ENCODE assay signal across 25 cellular contexts in the genomic region with DNA sequence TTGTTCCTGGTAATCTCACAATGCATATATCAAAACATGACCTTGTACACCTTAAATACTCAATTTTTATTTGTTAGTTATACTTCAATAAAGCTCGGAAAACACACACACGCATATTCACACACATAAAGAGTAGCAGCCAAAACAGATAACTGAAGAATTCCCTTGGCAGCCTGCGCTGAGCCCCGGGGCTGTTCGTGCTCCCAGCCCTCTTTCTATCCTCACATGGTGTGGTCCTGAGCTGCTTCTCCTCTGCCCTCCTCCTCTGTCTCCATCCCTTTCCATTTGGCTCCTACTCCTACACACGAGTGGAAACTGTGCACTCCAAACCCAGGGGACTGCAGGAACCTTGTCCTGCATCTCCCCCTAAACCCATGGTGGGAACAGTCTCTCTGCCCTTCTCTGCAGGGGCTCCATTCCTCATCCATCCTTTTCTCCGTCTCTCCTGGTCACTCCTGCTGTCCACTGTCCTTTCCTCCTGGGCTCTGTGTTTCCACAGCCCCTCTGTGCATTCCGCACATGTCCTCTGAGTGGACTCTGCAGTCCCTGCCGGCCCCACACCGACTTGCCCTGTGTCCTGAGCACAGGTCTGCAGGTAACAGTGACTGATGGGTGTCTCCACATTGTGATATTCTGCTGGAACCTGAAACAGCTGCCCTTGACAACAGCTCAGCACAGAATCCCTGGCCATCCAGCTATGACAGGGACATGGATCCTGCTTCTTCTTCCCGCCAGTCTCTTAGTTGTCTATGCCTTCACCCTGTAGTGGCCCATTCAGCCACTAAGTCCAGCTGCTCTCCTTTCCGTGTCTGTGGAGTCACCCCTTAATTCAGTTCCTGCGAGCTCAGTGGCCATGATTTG.
DNase-seq lines count a peak whose midpoint lies in the region; ATAC-seq, FAIRE-seq and TF ChIP-seq lines count a peak whose summit lies in the region.
"Had no signal": no experiment of that assay in that cellular context is flagged by ENCODE, and none has a peak within 500 bp of the region (broad histone marks: within the 10 kb centered on the region; RNA-seq: fewer than 3 reads in every experiment).

No MANE protein-coding gene starts in this region.

- peaks cover 11% of the 10 kb centered on the region for H3K27me3 Mint-ChIP-seq in nephron (ENCODE audit: low read depth)
- H3K27me3 Mint-ChIP-seq: activated T-cell treated with anti-CD3 and anti-CD28 coated beads, Interleukin-2, amount 50 U/mL, for 24 hours; stimulated activated naive CD8-positive, alpha-beta T cell treated with anti-CD3 and anti-CD28 coated beads, Interleukin-15, Interleukin-2, amounts not matched to agents 100 ng/mL and 50 ng/mL, for 24 hours had no signal

- H3K4me1 Mint-ChIP-seq in nephron = peaks cover 66% of the 10 kb centered on the region
- H3K4me1 Mint-ChIP-seq: central memory CD8-positive, alpha-beta T cell; neural progenitor cell had no signal

- CTCF ChIA-PET in HepG2 (lab: Yijun Ruan, JAX; ENCODE audit: low intra/inter-chr PET ratio, low total read pairs) = no interaction called here

- ATAC-seq in HepG2 (no peak), right lobe of liver (no peak), Right ventricle myocardium superior (ENCODE audit: poor library complexity) (peak; percentile 76), GM18868 (IDR thresholded peaks at IDR 0.05; ENCODE audit: unreplicated experiment) (no peak)
- ATAC-seq: activated CD8-positive, alpha-beta T cell treated with anti-CD3 and anti-CD28 coated beads, Interleukin-2, amount 10 ng/mL, durations not matched to agents 7 days and 5 days had no signal

- no peak overlapping the region for H3K4me3 Mint-ChIP-seq in nephron
- H3K4me3 Mint-ChIP-seq: activated CD8-positive, alpha-beta T cell treated with anti-CD3 and anti-CD28 coated beads, Interleukin-2, amount 10 ng/mL, durations not matched to agents 7 days and 5 days; activated T-cell treated with anti-CD3 and anti-CD28 coated beads, Interleukin-2, amount 50 U/mL, for 24 hours; central memory CD8-positive, alpha-beta T cell; neural progenitor cell; stimulated activated naive CD8-positive, alpha-beta T cell treated with anti-CD3 and anti-CD28 coated beads, Interleukin-15, Interleukin-2, amounts not matched to agents 100 ng/mL and 50 ng/mL, for 24 hours; T-helper 1 cell treated with Interleukin-12 subunit alpha and Interleukin-12 subunit beta and Interleukin-4 antibody, amounts not matched to agents 30 μg/mL and 1 μg/mL, for 36 hours had no signal

- H4K20me1 ChIP-seq in HepG2 (ENCODE audit: insufficient read depth, low read length) = no peaks in the 10 kb centered on the region
- H4K20me1 ChIP-seq: BLaER1 had no signal

- H3K79me2 ChIP-seq in HepG2 (ENCODE audit: insufficient read depth, low read length) = no peaks in the 10 kb centered on the region

- no peak for DNase-seq in HepG2 (ENCODE audit: low spot score)
- DNase-seq in right lobe of liver = no peak
- no peak for DNase-seq in Right ventricle myocardium superior
- no peak for DNase-seq in H54 (ENCODE audit: insufficient read length, low spot score)
- DNase-seq in NCI-H774 (lab: John Stamatoyannopoulos, UW) = no peak
- no peak for DNase-seq in SHP77 (lab: John Stamatoyannopoulos, UW)
- DNase-seq: activated CD4-positive, CD25-positive, alpha-beta regulatory T cell treated with anti-CD3 and anti-CD28 coated beads, Interleukin-2, amount 50 U/mL, for 72 hours; activated CD8-positive, alpha-beta T cell treated with anti-CD3 and anti-CD28 coated beads, Interleukin-2, amount 10 ng/mL, durations not matched to agents 7 days and 5 days; activated gamma-delta T cell; activated T-cell treated with anti-CD3 and anti-CD28 coated beads, Interleukin-2, amount 50 U/mL, for 24 hours; GF-D8; KBM-7; MM.1S; NCI-H1417 treated with DMSO at 0.1 percent for 48 hours; NCI-H2107; NCI-H82; sigmoid colon had no signal

- in situ Hi-C loops in HepG2 (cut with HindIII; ENCODE audit: extremely low pct_ligation_motif_present, low pct_unique_long_range_greater_than_20kb) = no loop called here

- no TSS peak for BruUV-seq in HepG2 (replicated peaks; lab: Mats Ljungman, UMichigan)

- TF ChIP-seq POLR2A in HepG2 (IDR thresholded peaks at IDR 0.05; ENCODE audit: insufficient read depth in 1 of 2, low read depth in 2 of 2, low read length in 2 of 2) (no peak), right lobe of liver (IDR thresholded peaks at IDR 0.05) (no peak), H54 (IDR thresholded peaks at IDR 0.05; ENCODE audit: low read depth, low read length) (no peak)

- intact Hi-C loops in HepG2 (cut with micrococcal nuclease; ENCODE audit: unreplicated experiment) = loop anchor here (10.0 kb wide), 1 partner anchor 389 kb away; no protein-coding TSS in a partner anchor
- intact Hi-C loops in right lobe of liver (cut with DNase I) = no loop called here
- intact Hi-C loops in Right ventricle myocardium superior (cut with DNase I) = no loop called here

- H3K27me3 ChIP-seq in HepG2 (ENCODE audit: control insufficient read depth in 1 of 2, insufficient read depth in 2 of 2, low read length in 2 of 2) (no peaks in the 10 kb centered on the region; a peak in 1 of 5 replicates), right lobe of liver (no peaks in the 10 kb centered on the region)
- H3K27me3 ChIP-seq: BLaER1, neural progenitor cell, sigmoid colon had no signal

- H3K27ac ChIP-seq in HepG2 (ENCODE audit: extremely low read length, insufficient read depth, low read length) (no peak overlapping the region), right lobe of liver (no peak overlapping the region)
- H3K27ac ChIP-seq: BLaER1, neural progenitor cell had no signal

- H3K9me3 ChIP-seq in HepG2 (ENCODE audit: low read length) (no peaks in the 10 kb centered on the region), right lobe of liver (no peaks in the 10 kb centered on the region)
- H3K9me3 ChIP-seq: BLaER1, sigmoid colon had no signal

- no peak for TF ChIP-seq EP300 in HepG2 (IDR thresholded peaks at IDR 0.05; ENCODE audit: low read depth in 2 of 2, low read length in 2 of 2)
- no peak for TF ChIP-seq EP300 in HepG2 (CRISPR knock-in tag; IDR thresholded peaks at IDR 0.05; ENCODE audit: borderline replicate concordance)

- TF ChIP-seq RAD21 in HepG2 (CRISPR knock-in tag; IDR thresholded peaks at IDR 0.05) = no peak

- 90% methylated on average over 13 of the region's 13 CpGs for WGBS in HepG2 (ENCODE audit: low lambda C conversion rate)
- 67% methylated on average over 13 of the region's 13 CpGs for WGBS in right lobe of liver (ENCODE audit: insufficient coverage, low coverage, low lambda C conversion rate, missing lambda C conversion rate)

- H3K9ac ChIP-seq in HepG2 (ENCODE audit: insufficient read depth, low read depth, low read length) = no peak overlapping the region
- H3K9ac ChIP-seq: BLaER1, neural progenitor cell had no signal

- peak overlapping the region; percentile 13 to 79 (median 43) for H3K27ac Mint-ChIP-seq in nephron
- H3K27ac Mint-ChIP-seq: activated CD8-positive, alpha-beta T cell treated with anti-CD3 and anti-CD28 coated beads, Interleukin-2, amount 10 ng/mL, durations not matched to agents 7 days and 5 days; activated T-cell treated with anti-CD3 and anti-CD28 coated beads, Interleukin-2, amount 50 U/mL, for 24 hours; neural progenitor cell; stimulated activated naive CD8-positive, alpha-beta T cell treated with anti-CD3 and anti-CD28 coated beads, Interleukin-15, Interleukin-2, amounts not matched to agents 100 ng/mL and 50 ng/mL, for 24 hours; T-helper 1 cell treated with Interleukin-12 subunit alpha and Interleukin-12 subunit beta and Interleukin-4 antibody, amounts not matched to agents 30 μg/mL and 1 μg/mL, for 36 hours had no signal

- FAIRE-seq in HepG2 (lab: Jason Lieb, UNC) (no peak), H54 (lab: Jason Lieb, UNC) (no peak)
- FAIRE-seq: GM19239 had no signal

- no peak overlapping the region for H3K4me3 ChIP-seq in HepG2 (replicated peaks in 1 of 3; ENCODE audit: insufficient read depth in 1 of 3, low read depth in 2 of 3, low read length in 3 of 3)
- H3K4me3 ChIP-seq in right lobe of liver = no peak overlapping the region
- H3K4me3 ChIP-seq: BLaER1, neural progenitor cell, sigmoid colon had no signal

- H2AFZ ChIP-seq in HepG2 (ENCODE audit: low read length) = peak overlapping the region; percentile 32
- H2AFZ ChIP-seq: neural progenitor cell had no signal

- TF ChIP-seq CTCF in HepG2 (CRISPR knock-in tag; IDR thresholded peaks at IDR 0.05) = no peak
- no peak for TF ChIP-seq CTCF in right lobe of liver (IDR thresholded peaks at IDR 0.05)
- no peak for TF ChIP-seq CTCF in nephron (IDR thresholded peaks at IDR 0.05; ENCODE audit: unreplicated experiment in 3 of 3)

- H3K36me3 ChIP-seq in HepG2 (replicated peaks in 1 of 2; ENCODE audit: control insufficient read depth in 1 of 2, insufficient read depth in 2 of 2, low read length in 2 of 2) (no peaks in the 10 kb centered on the region), right lobe of liver (no peaks in the 10 kb centered on the region)
- H3K36me3 ChIP-seq: BLaER1, neural progenitor cell, sigmoid colon had no signal

- H3K4me1 ChIP-seq in HepG2 (ENCODE audit: insufficient read depth, low read length) (peaks cover 72% of the 10 kb centered on the region), right lobe of liver (peaks cover 0 to 29% (median 0%) of the 10 kb centered on the region in 4 donors)
- H3K4me1 ChIP-seq: neural progenitor cell had no signal

- no peak overlapping the region for H3K4me2 ChIP-seq in HepG2 (ENCODE audit: low read depth, low read length)
- H3K4me2 ChIP-seq: BLaER1, neural progenitor cell had no signal

- POLR2A ChIA-PET in HepG2 (lab: Yijun Ruan, JAX) = no interaction called here

- H3K36me3 Mint-ChIP-seq in nephron (ENCODE audit: low read depth) = no peaks in the 10 kb centered on the region
- H3K36me3 Mint-ChIP-seq: neural progenitor cell had no signal

- no peaks in the 10 kb centered on the region for H3K9me3 Mint-ChIP-seq in nephron
- H3K9me3 Mint-ChIP-seq: activated T-cell treated with anti-CD3 and anti-CD28 coated beads, Interleukin-2, amount 50 U/mL, for 24 hours; central memory CD8-positive, alpha-beta T cell; neural progenitor cell; stimulated activated naive CD8-positive, alpha-beta T cell treated with anti-CD3 and anti-CD28 coated beads, Interleukin-15, Interleukin-2, amounts not matched to agents 100 ng/mL and 50 ng/mL, for 24 hours; T-helper 1 cell treated with Interleukin-12 subunit alpha and Interleukin-12 subunit beta and Interleukin-4 antibody, amounts not matched to agents 30 μg/mL and 1 μg/mL, for 36 hours had no signal

TF ChIP-seq in HepG2, 621 proteins besides CTCF, POLR2A, EP300 and RAD21 (continues in another document):
- TF ChIP-seq JDP2 (CRISPR knock-in tag; IDR thresholded peaks at IDR 0.05; ENCODE audit: borderline replicate concordance) = no peak
- no peak for TF ChIP-seq ZNF180 (CRISPR knock-in tag; IDR thresholded peaks at IDR 0.05; ENCODE audit: borderline replicate concordance, low read depth)
- TF ChIP-seq REPIN1 (CRISPR knock-in tag; IDR thresholded peaks at IDR 0.05; ENCODE audit: borderline replicate concordance, low read depth) = no peak
- TF ChIP-seq ZNF33A (CRISPR knock-in tag; IDR thresholded peaks at IDR 0.05; ENCODE audit: borderline replicate concordance) = no peak
- no peak for TF ChIP-seq KAT8 (CRISPR knock-in tag; IDR thresholded peaks at IDR 0.05)
- TF ChIP-seq ZNF101 (CRISPR knock-in tag; IDR thresholded peaks at IDR 0.05; ENCODE audit: borderline replicate concordance, low read depth) = no peak
